10 cellular contexts compared by ENCODE assay signal in the genomic region with DNA sequence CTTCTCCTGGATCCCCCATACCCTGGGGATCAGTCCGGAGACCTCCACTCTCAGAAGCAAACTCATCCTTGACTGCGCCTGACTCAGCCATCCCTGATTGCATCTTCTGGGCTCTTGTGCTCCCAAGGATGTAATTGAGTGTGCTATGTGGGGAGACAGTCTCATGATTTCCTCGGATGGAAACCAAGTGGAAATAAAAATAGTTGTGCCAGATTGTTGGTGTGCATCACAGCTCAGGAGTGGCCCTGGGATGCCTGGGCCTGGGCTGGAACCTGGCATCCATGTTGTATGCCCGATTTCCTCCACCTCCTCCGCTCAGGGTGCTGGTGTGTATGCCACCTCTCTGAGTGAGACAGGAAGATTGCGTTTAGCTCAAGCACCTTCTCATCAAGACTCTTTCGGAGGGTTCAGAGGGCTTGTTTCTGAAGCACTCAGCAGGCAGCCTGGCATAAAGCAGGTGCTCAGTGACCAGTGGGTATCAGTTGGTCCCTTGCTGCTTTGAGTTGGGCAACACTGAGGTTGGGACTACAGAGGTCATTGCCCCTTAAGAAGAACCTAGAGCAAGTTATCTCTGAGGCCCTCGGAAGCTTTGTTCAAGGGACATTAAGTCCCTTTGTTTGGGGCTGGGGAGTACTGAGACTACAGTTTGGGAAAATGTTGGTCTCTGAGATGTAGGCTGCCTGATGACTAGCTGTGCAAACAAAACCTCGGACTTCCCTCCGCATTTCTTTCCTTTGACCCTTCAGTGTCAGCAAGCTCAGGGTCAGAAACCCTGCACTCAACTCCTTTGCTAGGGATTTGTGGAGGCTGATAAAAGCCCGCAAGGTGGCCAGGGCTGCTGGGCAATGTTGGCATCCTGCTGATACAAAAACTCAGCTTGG. TPM values are rescaled to one million over a fixed set of nuclear protein-coding genes. Genes with fewer than 3 reads are reported as not detected.
DNase-seq lines count a peak whose midpoint lies in the region; ATAC-seq and TF ChIP-seq lines count a peak whose summit lies in the region.
"Had no signal": no experiment of that assay in that cellular context is flagged by ENCODE, and none has a peak within 500 bp of the region (broad histone marks: within the 10 kb centered on the region; RNA-seq: fewer than 3 reads in every experiment).

No MANE protein-coding gene starts in this region.

- H3K4me3 ChIP-seq in HCT116 (replicated peaks in 1 of 2; ENCODE audit: low read depth in 1 of 2, low read length in 2 of 2), result peak overlapping the region; percentile 22 to 50; a peak in 3 of 4 replicates
- H3K4me3 ChIP-seq in left lung, result no peak overlapping the region
- H3K4me3 ChIP-seq in subcutaneous abdominal adipose tissue (ENCODE audit: low read depth in 1 of 5, low read length in 5 of 5), result peak overlapping the region in 3 of 5 donors; percentile 4 to 22 (median 7)

- CTCF ChIA-PET in HCT116 (lab: Charles Lee), result interaction anchor here (1.1 to 2.8 kb wide), 5 partner anchors 14 to 203 kb away, joined by 3 to 31 read pairs (median 9); no protein-coding TSS in a partner anchor

- no peak overlapping the region for H2AFZ ChIP-seq in HCT116 (ENCODE audit: low read depth, low read length, poor library complexity, severe bottlenecking)

- BruUV-seq in HCT116 (replicated peaks; lab: Mats Ljungman, UMichigan), result TSS peak; percentile 42

- TF ChIP-seq RAD21 in HCT116 (IDR thresholded peaks at IDR 0.05; ENCODE audit: low read depth), result no peak

- peaks cover 42 to 57% of the 10 kb centered on the region in 2 experiments for H3K4me1 ChIP-seq in HCT116 (ENCODE audit: control insufficient read depth in 1 of 2, insufficient read depth in 2 of 2, low read length in 2 of 2)
- peaks cover 34 to 56% of the 10 kb centered on the region in 2 donors for H3K4me1 ChIP-seq in left lung
- peaks cover 22 to 54% (median 46%) of the 10 kb centered on the region in 5 donors for H3K4me1 ChIP-seq in subcutaneous abdominal adipose tissue (ENCODE audit: control insufficient read depth in 5 of 5, insufficient read depth in 5 of 5, low read length in 5 of 5)

- H3K36me3 ChIP-seq in HCT116 (ENCODE audit: control insufficient read depth in 1 of 2, insufficient read depth in 2 of 2, low read length in 2 of 2), result no peaks in the 10 kb centered on the region
- no peaks in the 10 kb centered on the region for H3K36me3 ChIP-seq in left lung
- no peaks in the 10 kb centered on the region for H3K36me3 ChIP-seq in subcutaneous abdominal adipose tissue (ENCODE audit: control insufficient read depth in 5 of 5, insufficient read depth in 5 of 5, low read length in 5 of 5)

- RAD21 ChIA-PET in HCT116 (lab: Charles Lee; ENCODE audit: low non-redundant PET in 1 of 2, low total read pairs in 2 of 2, uncharacterized antibody in 2 of 2, unreplicated experiment in 2 of 2), result interaction anchor here in 1 of 2 experiments (0.7 kb wide), 1 partner anchor 1559 kb away, joined by 3 read pairs; no protein-coding TSS in a partner anchor

- H3K27me3 ChIP-seq in HCT116 (ENCODE audit: insufficient read depth, low read length) (no peaks in the 10 kb centered on the region), left lung (no peaks in the 10 kb centered on the region), subcutaneous abdominal adipose tissue (ENCODE audit: control insufficient read depth in 5 of 5, insufficient read depth in 4 of 5, low read length in 5 of 5) (peaks cover 0 to 10% (median 7%) of the 10 kb centered on the region in 5 donors)

- H3K9ac ChIP-seq in HCT116 (ENCODE audit: low read length) (peak overlapping the region; percentile 65), subcutaneous abdominal adipose tissue (ENCODE audit: low read length in 5 of 5) (no peak overlapping the region)

- no peak for DNase-seq in HCT116 (ENCODE audit: low read depth, low spot score)
- peak; percentile 13 for DNase-seq in amniotic epithelial cell (ENCODE audit: low read depth)
- DNase-seq in left lung, result no peak
- no peak for DNase-seq in nucleus accumbens (lab: John Stamatoyannopoulos, UW)
- no peak for DNase-seq in amniotic stem cell (lab: John Stamatoyannopoulos, UW)
- DNase-seq: activated B cell treated with CpG ODN at 0.5 μM for 24 hours; NCI-H446; stimulated activated CD4-positive, alpha-beta T cell treated with anti-CD3 and anti-CD28 coated beads, Interleukin-4, amount 100 ng/mL, for 1 hour had no signal

- POLR2A ChIA-PET in HCT116 (lab: Charles Lee), result interaction anchor here (1.1 to 3.2 kb wide), 4 partner anchors 9 to 80 kb away, joined by 4 to 43 read pairs (median 10); no protein-coding TSS in a partner anchor

- H3K4me2 ChIP-seq in HCT116 (ENCODE audit: low read length), result peak overlapping the region; percentile 87

- no peaks in the 10 kb centered on the region for H3K9me3 ChIP-seq in HCT116 (ENCODE audit: control insufficient read depth in 1 of 2, insufficient read depth in 1 of 2, low read depth in 1 of 2, low read length in 2 of 2)
- H3K9me3 ChIP-seq in left lung, result no peaks in the 10 kb centered on the region
- peaks cover 0 to 5% (median 0%) of the 10 kb centered on the region in 5 donors for H3K9me3 ChIP-seq in subcutaneous abdominal adipose tissue (ENCODE audit: control insufficient read depth in 5 of 5, low read length in 5 of 5)

- H3K9me2 ChIP-seq in HCT116 (ENCODE audit: insufficient read depth), result no peaks in the 10 kb centered on the region

- no peak for ATAC-seq in HCT116
- ATAC-seq in left lung, result no peak
- ATAC-seq in GM18517 (IDR thresholded peaks at IDR 0.05; ENCODE audit: unreplicated experiment), result no peak

- TF ChIP-seq CTCF in HCT116 (IDR thresholded peaks at IDR 0.05 in 2 of 3, conservative IDR thresholded peaks at IDR 0.05 in 1 of 3; ENCODE audit: borderline replicate concordance in 1 of 3, insufficient read depth in 1 of 3, low read depth in 2 of 3, low read length in 2 of 3), result no peak
- no peak for TF ChIP-seq CTCF in left lung (IDR thresholded peaks at IDR 0.05)

- no peak for TF ChIP-seq POLR2A in HCT116 (IDR thresholded peaks at IDR 0.05; ENCODE audit: borderline replicate concordance, extremely low read depth, insufficient read depth, insufficient read length)

- intact Hi-C loops in HCT116 (cut with micrococcal nuclease), result loop anchor here (5.0 to 10.0 kb wide), 2 partner anchors 97 to 149 kb away; no protein-coding TSS in a partner anchor
- intact Hi-C loops in left lung (cut with DNase I), result no loop called here

- H4K20me1 ChIP-seq in HCT116 (ENCODE audit: insufficient read depth), result no peaks in the 10 kb centered on the region

- H3K79me2 ChIP-seq in HCT116 (ENCODE audit: insufficient read depth, low read length), result no peaks in the 10 kb centered on the region

- peak overlapping the region; percentile 73 for H3K27ac ChIP-seq in HCT116 (ENCODE audit: low read depth, low read length)
- H3K27ac ChIP-seq in left lung, result peak overlapping the region; percentile 80
- peak overlapping the region; percentile 70 for H3K27ac ChIP-seq in subcutaneous abdominal adipose tissue (ENCODE audit: low read depth, low read length)

TF ChIP-seq in HCT116, 20 proteins besides CTCF, POLR2A, EP300 and RAD21:
- TF ChIP-seq POLR2AphosphoS5 (IDR thresholded peaks at IDR 0.05; ENCODE audit: low read depth, low read length) (no peak), CBX3 (IDR thresholded peaks at IDR 0.05; ENCODE audit: low read depth) (no peak), ZBTB33 (IDR thresholded peaks at IDR 0.05; ENCODE audit: extremely low read depth, insufficient replicate concordance, low read length) (no peak), ATF3 (IDR thresholded peaks at IDR 0.05) (no peak), JUND (IDR thresholded peaks at IDR 0.05) (no peak), FOSL1 (IDR thresholded peaks at IDR 0.05; ENCODE audit: low read depth) (no peak), YY1 (IDR thresholded peaks at IDR 0.05; ENCODE audit: extremely low read depth, insufficient replicate concordance, low read depth, low read length) (no peak)

RNA-seq across cellular contexts. Expression of gene MICAL2, which starts 24.8 kb away (rescaled TPM):
- total RNA-seq in HCT116 (2021; ENCODE audit: unreplicated experiment) (37.4 TPM), left lung (100 to 1,000 TPM; 242 to 293 TPM)
- polyA plus RNA-seq in HCT116 (2012), result 31.3 and 42.8 TPM in 2 replicates

Comparison
In these comparisons a context has a peak if more than half of its experiments do, and no peak if none do; other contexts are left out.
1. H3K4me3 ChIP-seq: peak in HCT116 (2 of 2) and subcutaneous abdominal adipose tissue (3 of 5); none in left lung (0 of 2).
2. Peak in every context shown above with its lines, with median percentiles within 50 percentile points of each other: H3K27ac ChIP-seq.